9 cellular contexts compared by ENCODE assay signal in the genomic region with DNA sequence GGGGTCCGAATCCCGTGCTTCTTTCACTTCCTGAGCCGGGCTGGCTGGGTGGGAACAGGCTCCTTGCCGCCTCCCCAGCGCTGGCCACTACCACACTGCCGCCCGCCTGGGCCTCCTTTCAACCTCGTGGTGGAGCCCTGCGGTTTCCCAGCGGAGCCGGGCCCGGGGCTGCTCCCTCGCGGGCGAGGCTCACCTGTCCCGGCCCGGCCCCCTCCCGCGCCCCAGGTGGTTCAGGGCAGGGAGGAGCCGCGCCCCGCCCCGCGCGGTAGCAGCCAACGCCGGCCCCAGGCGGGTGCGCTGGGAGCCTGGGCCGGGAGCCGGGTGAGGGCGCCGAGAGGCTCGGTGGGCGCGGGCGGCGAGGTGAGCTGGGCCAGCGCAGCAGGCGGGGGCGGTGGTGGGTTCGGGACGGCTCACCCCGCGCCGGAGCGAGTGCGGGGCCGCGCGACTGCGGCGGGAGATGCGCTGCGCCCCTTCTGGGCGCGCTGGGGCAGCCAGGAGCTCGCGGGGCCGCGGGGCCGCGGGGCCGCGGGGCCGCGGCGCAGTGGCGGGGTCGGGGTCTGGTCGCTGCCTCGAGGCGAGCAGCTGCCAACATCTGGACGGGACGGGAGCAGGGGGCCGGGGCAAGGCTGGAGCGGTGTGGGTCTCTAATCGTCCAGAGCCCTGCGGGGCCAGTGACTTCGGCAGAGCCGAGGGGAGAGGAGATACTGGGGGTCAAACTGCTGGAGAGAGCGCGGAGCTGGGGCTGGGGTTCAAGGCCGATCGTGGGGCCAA. TPM values are rescaled to one million over a fixed set of nuclear protein-coding genes. Genes with fewer than 3 reads are reported as not detected.
DNase-seq lines count a peak whose midpoint lies in the region; ATAC-seq and TF ChIP-seq lines count a peak whose summit lies in the region.
"Had no signal": no experiment of that assay in that cellular context is flagged by ENCODE, and none has a peak within 500 bp of the region (broad histone marks: within the 10 kb centered on the region; RNA-seq: fewer than 3 reads in every experiment).

A gene with protein sequence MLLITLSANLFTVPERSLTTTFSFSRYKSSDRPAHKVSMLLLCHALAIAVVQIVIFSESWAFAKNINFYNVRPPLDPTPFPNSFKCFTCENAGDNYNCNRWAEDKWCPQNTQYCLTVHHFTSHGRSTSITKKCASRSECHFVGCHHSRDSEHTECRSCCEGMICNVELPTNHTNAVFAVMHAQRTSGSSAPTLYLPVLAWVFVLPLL (plus strand): TSS at position 258 of the 771 bp plus-strand sequence. CDS start 92,250 bp downstream, outside the sequence.

- H3K4me3 ChIP-seq in HUES6 (ENCODE audit: low read depth, low read length) (peak within 1 kb of the TSS; percentile 72), adipocyte (ENCODE audit: low read length) (no peak within 1 kb of the TSS), lung (peak within 1 kb of the TSS; percentile 47)
- H3K4me3 ChIP-seq: BLaER1 had no signal

- DNase-seq in DMS53 (lab: John Stamatoyannopoulos, UW) (peak; percentile 76), DMS53 treated with DMSO at 0.1 percent for 48 hours (lab: John Stamatoyannopoulos, UW; ENCODE audit: unreplicated experiment) (no peak), adipocyte (ENCODE audit: low read depth) (peak; percentile 58), lung (ENCODE audit: low spot score) (no peak), NOMO-1 treated with DMSO at 0.1 percent for 48 hours (lab: John Stamatoyannopoulos, UW; ENCODE audit: unreplicated experiment) (no peak), OCI-M1 (lab: John Stamatoyannopoulos, UW) (no peak)

- H3K27me3 ChIP-seq in HUES6 (ENCODE audit: control insufficient read depth, insufficient read depth, low read length): peaks cover 27% of the 10 kb centered on the region
- peaks cover 41% of the 10 kb centered on the region for H3K27me3 ChIP-seq in adipocyte (replicated peaks; ENCODE audit: control insufficient read depth, insufficient read depth, low read length)
- H3K27me3 ChIP-seq in lung (ENCODE audit: control insufficient read depth, insufficient read depth): no peaks in the 10 kb centered on the region
- H3K27me3 ChIP-seq: BLaER1 had no signal

- peak within 1 kb of the TSS; percentile 70 for H3K9ac ChIP-seq in HUES6 (ENCODE audit: low read length)
- no peak within 1 kb of the TSS for H3K9ac ChIP-seq in adipocyte (ENCODE audit: low read length)
- H3K9ac ChIP-seq: BLaER1 had no signal

- H3K9me3 ChIP-seq in HUES6 (ENCODE audit: control insufficient read depth, insufficient read depth, low read depth, low read length) (no peaks in the 10 kb centered on the region), adipocyte (ENCODE audit: control insufficient read depth, low read length) (no peaks in the 10 kb centered on the region), lung (ENCODE audit: control insufficient read depth in 2 of 2, insufficient read depth in 1 of 2, low read length in 1 of 2) (no peaks in the 10 kb centered on the region)

- 0 out of 2 replicates have a peak, but pooled peaks cover 4% of the 10 kb centered on the region for H3K4me1 ChIP-seq in HUES6 (ENCODE audit: control insufficient read depth, insufficient read depth, low read length)
- no peaks in the 10 kb centered on the region for H3K4me1 ChIP-seq in adipocyte (ENCODE audit: control insufficient read depth, insufficient read depth, low read length)
- peaks cover 0 to 7% of the 10 kb centered on the region in 2 donors for H3K4me1 ChIP-seq in lung (ENCODE audit: control insufficient read depth in 2 of 2, insufficient read depth in 2 of 2, low read length in 2 of 2)

- no peak for TF ChIP-seq CTCF in lung (IDR thresholded peaks at IDR 0.05; ENCODE audit: control extremely low read depth, extremely low read depth)

- peak; percentile 49 for ATAC-seq in GM21447 (IDR thresholded peaks at IDR 0.05; ENCODE audit: unreplicated experiment)
- peak; percentile 29 for ATAC-seq in lung (ENCODE audit: insufficient read depth, low FRiP score)

- 2 to 3% methylated on average over 57 to 85 of the region's 85 CpGs for WGBS in lung, 2 donors

- no peaks in the 10 kb centered on the region for H3K36me3 ChIP-seq in HUES6 (ENCODE audit: control insufficient read depth, insufficient read depth, low read length)
- no peaks in the 10 kb centered on the region for H3K36me3 ChIP-seq in adipocyte (ENCODE audit: control insufficient read depth, insufficient read depth, low read length, severe bottlenecking)
- H3K36me3 ChIP-seq in lung (ENCODE audit: control insufficient read depth in 2 of 2, insufficient read depth in 2 of 2, low read length in 2 of 2): no peaks in the 10 kb centered on the region
- H3K36me3 ChIP-seq: BLaER1 had no signal

- H3K27ac ChIP-seq in HUES6 (ENCODE audit: low read depth, low read length): no peak within 1 kb of the TSS
- H3K27ac ChIP-seq in lung (ENCODE audit: low read depth in 1 of 2, low read length in 1 of 2): no peak within 1 kb of the TSS
- H3K27ac ChIP-seq: BLaER1 had no signal

RNA-seq across cellular contexts. Expression of the gene that starts here (rescaled TPM):
- total RNA-seq in lung: 10 to 100 TPM in 1 of 2 donors, 1 to 10 TPM in 1; 3.2 to 12.4 TPM
- polyA plus RNA-seq in lung: 1 to 10 TPM; 2.5 to 3.5 TPM

Comparison
In these comparisons a context has a peak if more than half of its experiments do, and no peak if none do; other contexts are left out.
1. DNase-seq: peak in DMS53 (single experiment) and adipocyte (single experiment); none in DMS53 treated with DMSO at 0.1 percent for 48 hours (single experiment), lung (single experiment), NOMO-1 treated with DMSO at 0.1 percent for 48 hours (single experiment) and OCI-M1 (single experiment).